Comparison of ENCODE assay signal across 31 cellular contexts in the genomic region with DNA sequence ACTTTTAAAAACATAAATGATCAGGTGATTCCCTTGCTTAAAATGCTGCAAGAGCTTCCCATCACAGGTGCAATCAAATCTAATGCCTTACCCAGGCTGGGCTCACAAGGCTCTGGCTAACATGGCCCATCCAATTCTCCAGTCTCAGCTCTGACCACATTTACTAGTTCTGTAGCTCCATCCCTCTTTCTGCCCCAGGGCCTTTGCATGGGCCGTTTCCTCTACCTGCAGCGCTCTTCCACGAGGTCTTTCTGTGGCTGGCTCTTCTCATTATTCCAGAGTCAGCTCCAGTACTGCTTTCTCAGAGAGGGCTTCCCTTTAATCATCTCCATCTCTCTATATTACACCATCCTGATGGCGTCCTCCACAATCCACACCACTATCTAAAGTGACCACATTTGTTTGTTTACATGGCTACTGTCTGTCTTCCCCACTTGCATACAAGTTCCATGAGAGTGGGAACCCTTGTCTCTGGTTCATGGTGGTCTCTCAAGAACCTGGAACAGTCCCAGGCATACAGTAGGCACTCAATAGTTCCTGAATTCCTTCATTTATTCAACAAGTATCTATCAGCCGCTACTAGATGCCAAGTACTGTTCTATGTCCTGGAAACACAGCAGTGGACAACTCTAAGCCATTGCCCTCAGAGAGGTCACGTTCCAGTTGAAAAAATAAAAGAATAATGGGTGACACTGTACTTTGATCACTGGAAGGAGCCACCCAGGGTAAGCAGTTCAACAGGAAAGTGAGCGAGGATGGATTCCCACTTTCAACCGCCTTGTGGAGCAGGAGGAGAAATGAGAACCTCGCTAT. TPM values are rescaled to one million over a fixed set of nuclear protein-coding genes. Genes with fewer than 3 reads are reported as not detected.
"Had no signal": no experiment of that assay in that cellular context is flagged by ENCODE, and none has a peak within 500 bp of the region (broad histone marks: within the 10 kb centered on the region; RNA-seq: fewer than 3 reads in every experiment).

No MANE protein-coding gene starts in this region.

- H3K4me3 Mint-ChIP-seq: activated CD4-positive, alpha-beta memory T cell treated with anti-CD3 and anti-CD28 coated beads for 36 hours; activated CD4-positive, alpha-beta T cell treated with anti-CD3 and anti-CD28 coated beads for 36 hours; activated CD4-positive, alpha-beta T cell treated with anti-CD3 and anti-CD28 coated beads, Interleukin-2, amount 10 ng/mL, durations not matched to agents 24 days and 14 days; activated CD8-positive, alpha-beta memory T cell treated with anti-CD3 and anti-CD28 coated beads, Interleukin-2, amount 10 ng/mL, durations not matched to agents 7 days and 5 days; activated CD8-positive, alpha-beta T cell treated with anti-CD3 and anti-CD28 coated beads, Interleukin-2, amount 10 ng/mL, durations not matched to agents 7 days and 5 days; activated naive CD4-positive, alpha-beta T cell treated with anti-CD3 and anti-CD28 coated beads, Interleukin-2, amount 10 ng/mL, durations not matched to agents 7 days and 5 days; activated naive CD8-positive, alpha-beta T cell treated with anti-CD3 and anti-CD28 coated beads, Interleukin-2, amount 10 ng/mL, durations not matched to agents 7 days and 5 days; activated T-cell treated with anti-CD3 and anti-CD28 coated beads, Interleukin-2, amount 50 U/mL, for 24 hours; activated T-cell treated with anti-CD3 and anti-CD28 coated beads, Interleukin-2, amount 50 U/mL, for 72 hours; brain; endodermal cell had no signal

- FAIRE-seq: frontal cortex had no signal

- H3K9me3 ChIP-seq: ascending aorta, breast epithelium, colonic mucosa had no signal

- H3K9me3 Mint-ChIP-seq: activated CD4-positive, alpha-beta memory T cell treated with anti-CD3 and anti-CD28 coated beads for 36 hours; activated CD4-positive, alpha-beta T cell treated with anti-CD3 and anti-CD28 coated beads, Interleukin-2, amount 10 ng/mL, durations not matched to agents 24 days and 14 days; activated naive CD4-positive, alpha-beta T cell treated with anti-CD3 and anti-CD28 coated beads, Interleukin-2, amount 10 ng/mL, durations not matched to agents 7 days and 5 days; activated naive CD4-positive, alpha-beta T cell treated with anti-CD3 and anti-CD28 coated beads, Interleukin-2, amount 50 U/mL, for 72 hours; activated naive CD8-positive, alpha-beta T cell treated with anti-CD3 and anti-CD28 coated beads, Interleukin-2, amount 10 ng/mL, durations not matched to agents 7 days and 5 days; activated T-cell treated with anti-CD3 and anti-CD28 coated beads, Interleukin-2, amount 50 U/mL, for 24 hours; activated T-cell treated with anti-CD3 and anti-CD28 coated beads, Interleukin-2, amount 50 U/mL, for 72 hours; brain; endodermal cell had no signal

- H3K4me3 ChIP-seq: ascending aorta, breast epithelium, cardiac muscle cell, colonic mucosa had no signal

- H3K36me3 ChIP-seq: ascending aorta, breast epithelium, cardiac muscle cell, colonic mucosa had no signal

- H3K27ac Mint-ChIP-seq: activated CD4-positive, alpha-beta memory T cell treated with anti-CD3 and anti-CD28 coated beads for 36 hours; activated CD4-positive, alpha-beta T cell treated with anti-CD3 and anti-CD28 coated beads for 36 hours; activated CD4-positive, alpha-beta T cell treated with anti-CD3 and anti-CD28 coated beads, Interleukin-2, amount 10 ng/mL, durations not matched to agents 24 days and 14 days; activated CD8-positive, alpha-beta memory T cell treated with anti-CD3 and anti-CD28 coated beads, Interleukin-2, amount 10 ng/mL, durations not matched to agents 7 days and 5 days; activated CD8-positive, alpha-beta T cell treated with anti-CD3 and anti-CD28 coated beads, Interleukin-2, amount 10 ng/mL, durations not matched to agents 7 days and 5 days; activated naive CD4-positive, alpha-beta T cell treated with anti-CD3 and anti-CD28 coated beads, Interleukin-2, amount 10 ng/mL, durations not matched to agents 7 days and 5 days; activated naive CD4-positive, alpha-beta T cell treated with anti-CD3 and anti-CD28 coated beads, Interleukin-2, amount 50 U/mL, for 72 hours; activated naive CD8-positive, alpha-beta T cell treated with anti-CD3 and anti-CD28 coated beads, Interleukin-2, amount 10 ng/mL, durations not matched to agents 7 days and 5 days; activated T-cell treated with anti-CD3 and anti-CD28 coated beads, Interleukin-2, amount 50 U/mL, for 24 hours; activated T-cell treated with anti-CD3 and anti-CD28 coated beads, Interleukin-2, amount 50 U/mL, for 72 hours; brain; endodermal cell had no signal

- H3K4me1 Mint-ChIP-seq: activated CD4-positive, alpha-beta T cell treated with anti-CD3 and anti-CD28 coated beads for 36 hours; activated CD4-positive, alpha-beta T cell treated with anti-CD3 and anti-CD28 coated beads, Interleukin-2, amount 10 ng/mL, durations not matched to agents 24 days and 14 days; activated CD8-positive, alpha-beta memory T cell treated with anti-CD3 and anti-CD28 coated beads, Interleukin-2, amount 10 ng/mL, durations not matched to agents 7 days and 5 days; activated naive CD4-positive, alpha-beta T cell treated with anti-CD3 and anti-CD28 coated beads, Interleukin-2, amount 10 ng/mL, durations not matched to agents 7 days and 5 days; activated naive CD8-positive, alpha-beta T cell treated with anti-CD3 and anti-CD28 coated beads, Interleukin-2, amount 10 ng/mL, durations not matched to agents 7 days and 5 days; endodermal cell had no signal

- H3K27me3 ChIP-seq: ascending aorta, breast epithelium, cardiac muscle cell, colonic mucosa had no signal

- DNase-seq: activated CD4-positive, alpha-beta memory T cell treated with anti-CD3 and anti-CD28 coated beads for 36 hours; activated CD4-positive, alpha-beta T cell treated with anti-CD3 and anti-CD28 coated beads for 36 hours; activated CD4-positive, alpha-beta T cell treated with anti-CD3 and anti-CD28 coated beads, Interleukin-2, amount 10 ng/mL, durations not matched to agents 24 days and 14 days; activated CD4-positive, CD25-positive, alpha-beta regulatory T cell; activated CD4-positive, CD25-positive, alpha-beta regulatory T cell treated with anti-CD3 and anti-CD28 coated beads, Interleukin-2, amount 50 U/mL, for 72 hours; activated CD8-positive, alpha-beta memory T cell treated with anti-CD3 and anti-CD28 coated beads, Interleukin-2, amount 10 ng/mL, durations not matched to agents 7 days and 5 days; activated CD8-positive, alpha-beta memory T cell treated with anti-CD3 and anti-CD28 coated beads, Interleukin-2, amount 50 U/mL, for 4 hours; activated CD8-positive, alpha-beta T cell treated with anti-CD3 and anti-CD28 coated beads, Interleukin-2, amount 10 ng/mL, durations not matched to agents 7 days and 5 days; activated gamma-delta T cell; activated naive CD4-positive, alpha-beta T cell; activated naive CD4-positive, alpha-beta T cell treated with anti-CD3 and anti-CD28 coated beads, Interleukin-2, amount 10 ng/mL, durations not matched to agents 7 days and 5 days; activated naive CD8-positive, alpha-beta T cell treated with anti-CD3 and anti-CD28 coated beads, Interleukin-2, amount 10 ng/mL, durations not matched to agents 7 days and 5 days; activated T-cell treated with anti-CD3 and anti-CD28 coated beads, Interleukin-2, amount 50 U/mL, for 24 hours; activated T-cell treated with anti-CD3 and anti-CD28 coated beads, Interleukin-2, amount 50 U/mL, for 72 hours; central memory CD4-positive, alpha-beta T cell; cerebellar nuclear complex; colonic mucosa; effector memory CD4-positive, alpha-beta T cell; endodermal cell; foreskin fibroblast; head of caudate nucleus; T-helper 2 cell had no signal

- H3K27ac ChIP-seq: ascending aorta, breast epithelium, cardiac muscle cell, colonic mucosa had no signal

- H3K4me1 ChIP-seq: ascending aorta, breast epithelium, colonic mucosa had no signal

- ATAC-seq: activated CD4-positive, alpha-beta T cell treated with anti-CD3 and anti-CD28 coated beads for 36 hours; activated CD8-positive, alpha-beta memory T cell treated with anti-CD3 and anti-CD28 coated beads, Interleukin-2, amount 10 ng/mL, durations not matched to agents 7 days and 5 days; activated CD8-positive, alpha-beta T cell treated with anti-CD3 and anti-CD28 coated beads, Interleukin-2, amount 10 ng/mL, durations not matched to agents 7 days and 5 days; activated naive CD4-positive, alpha-beta T cell treated with anti-CD3 and anti-CD28 coated beads, Interleukin-2, amount 50 U/mL, for 72 hours; activated T-cell treated with anti-CD3 and anti-CD28 coated beads, Interleukin-2, amount 50 U/mL, for 72 hours; esophagus mucosa had no signal

- H3K36me3 Mint-ChIP-seq: activated CD4-positive, alpha-beta memory T cell treated with anti-CD3 and anti-CD28 coated beads for 36 hours; activated CD8-positive, alpha-beta memory T cell treated with anti-CD3 and anti-CD28 coated beads, Interleukin-2, amount 10 ng/mL, durations not matched to agents 7 days and 5 days; activated naive CD4-positive, alpha-beta T cell treated with anti-CD3 and anti-CD28 coated beads, Interleukin-2, amount 10 ng/mL, durations not matched to agents 7 days and 5 days; activated naive CD4-positive, alpha-beta T cell treated with anti-CD3 and anti-CD28 coated beads, Interleukin-2, amount 50 U/mL, for 72 hours; activated naive CD8-positive, alpha-beta T cell treated with anti-CD3 and anti-CD28 coated beads, Interleukin-2, amount 10 ng/mL, durations not matched to agents 7 days and 5 days; brain had no signal

RNA-seq across cellular contexts. Expression of gene CYP24A1, which starts 12.6 kb away (rescaled TPM):
- total RNA-seq: activated CD4-positive, alpha-beta T cell treated with anti-CD3 and anti-CD28 coated beads, Interleukin-2, amount 10 ng/mL, durations not matched to agents 24 days and 14 days; activated CD8-positive, alpha-beta memory T cell treated with anti-CD3 and anti-CD28 coated beads, Interleukin-2, amount 10 ng/mL, durations not matched to agents 7 days and 5 days; activated CD8-positive, alpha-beta T cell treated with anti-CD3 and anti-CD28 coated beads, Interleukin-2, amount 10 ng/mL, durations not matched to agents 7 days and 5 days; activated naive CD4-positive, alpha-beta T cell treated with anti-CD3 and anti-CD28 coated beads, Interleukin-2, amount 50 U/mL, for 72 hours; activated T-cell treated with anti-CD3 and anti-CD28 coated beads, Interleukin-2, amount 50 U/mL, for 72 hours; ascending aorta; cardiac muscle cell; dermis microvascular lymphatic vessel endothelial cell; T-helper 1 cell treated with Interleukin-12 subunit alpha and Interleukin-12 subunit beta and Interleukin-4 antibody, amounts not matched to agents 30 ng/mL and 1 ng/mL, for 36 hours had no signal
- polyA plus RNA-seq: cardiac muscle cell had no signal
